In genomic region chr13:99059498-99060070, GRCh38 we compare ENCODE assay signal across 9 cellular contexts.
"Had no signal": no experiment of that assay in that cellular context is flagged by ENCODE, and none has a peak within 500 bp of the region (broad histone marks: within the 10 kb centered on the region; RNA-seq: fewer than 3 reads in every experiment).

No MANE protein-coding gene starts in this region.

- DNase-seq: activated CD4-positive, alpha-beta T cell treated with anti-CD3 and anti-CD28 coated beads, Interleukin-2, amount 10 ng/mL, durations not matched to agents 24 days and 14 days; activated CD8-positive, alpha-beta memory T cell treated with anti-CD3 and anti-CD28 coated beads for 24 hours; activated effector memory CD4-positive, alpha-beta T cell treated with Interleukin-2 at 50 U/mL for 16 hours; cortex of kidney; effector CD8-positive, alpha-beta T cell; immature natural killer cell; left colon had no signal

- H3K27me3 Mint-ChIP-seq: activated CD4-positive, alpha-beta T cell treated with anti-CD3 and anti-CD28 coated beads, Interleukin-2, amount 10 ng/mL, durations not matched to agents 24 days and 14 days had no signal

- H3K27ac ChIP-seq: ascending aorta had no signal

- H3K27ac Mint-ChIP-seq: activated CD4-positive, alpha-beta T cell treated with anti-CD3 and anti-CD28 coated beads, Interleukin-2, amount 10 ng/mL, durations not matched to agents 24 days and 14 days; immature natural killer cell; nephron had no signal

- H3K4me3 Mint-ChIP-seq: activated CD4-positive, alpha-beta T cell treated with anti-CD3 and anti-CD28 coated beads, Interleukin-2, amount 10 ng/mL, durations not matched to agents 24 days and 14 days; immature natural killer cell; nephron had no signal

- H3K9me3 ChIP-seq: ascending aorta had no signal

- H3K4me3 ChIP-seq: ascending aorta had no signal

- H3K27me3 ChIP-seq: ascending aorta had no signal

- ATAC-seq: left colon had no signal

- H3K9me3 Mint-ChIP-seq: immature natural killer cell, nephron had no signal

- H3K36me3 ChIP-seq: ascending aorta had no signal
